In the genomic region with DNA sequence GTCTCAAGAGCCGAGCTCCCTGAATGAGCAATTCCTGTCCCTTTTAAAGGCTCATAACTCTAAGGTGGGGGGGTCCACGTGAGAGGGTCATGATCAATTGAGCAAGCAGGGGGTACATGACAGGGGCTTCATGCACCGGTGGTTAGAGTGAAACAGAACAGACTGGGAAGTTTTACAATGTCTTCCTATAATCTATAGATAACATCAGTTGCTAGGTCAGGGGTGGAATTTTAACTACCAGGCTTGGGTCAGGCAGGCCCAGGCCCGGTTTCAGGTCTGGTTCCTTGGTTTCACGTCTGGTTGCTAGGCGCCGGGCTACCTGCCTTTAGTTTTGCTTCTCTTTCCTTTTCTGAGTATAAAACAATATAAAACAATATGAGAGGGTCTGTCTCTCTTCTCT, we compare ENCODE assay signal across 2 cellular contexts. TPM values are rescaled to one million over a fixed set of nuclear protein-coding genes. Genes with fewer than 3 reads are reported as not detected.
"Had no signal": no experiment of that assay in that cellular context is flagged by ENCODE, and none has a peak within 500 bp of the region (broad histone marks: within the 10 kb centered on the region; RNA-seq: fewer than 3 reads in every experiment).

No MANE protein-coding gene starts in this region.

RNA-seq across cellular contexts. Expression of a gene that starts 35.5 kb away (rescaled TPM):
- total RNA-seq: activated CD4-positive, alpha-beta T cell treated with anti-CD3 and anti-CD28 coated beads, Interleukin-2, amount 10 ng/mL, durations not matched to agents 24 days and 14 days; activated T-helper 1 cell treated with anti-CD3 and anti-CD28 coated beads, Interleukin-12 subunit alpha, Interleukin-12 subunit beta, Interleukin-2, Interleukin-4 antibody, amounts not matched to agents 30 ng/mL and 10 ng/mL and 1 ng/mL, durations not matched to agents 14 hours and 24 hours and 36 hours had no signal
